8 cellular contexts compared by ENCODE assay signal in genomic region chr1:174093789-174094188, GRCh38.
A peak's percentile ranks its signal among the peaks of the same experiment; 100 is the strongest.
DNase-seq lines count a peak whose midpoint lies in the region; ATAC-seq, FAIRE-seq and TF ChIP-seq lines count a peak whose summit lies in the region.
"Not testable (repeated sequence)": the region's sequence is repeated elsewhere in the genome, so short reads cannot be mapped to it uniquely, and the experiment has no call there.

No MANE protein-coding gene starts in this region.

- CTCF ChIA-PET in GM12878 (lab: Yijun Ruan, JAX) = interaction anchor here (1.6 kb wide), 1 partner anchor 124 kb away, joined by 8 read pairs; no protein-coding TSS in a partner anchor

- FAIRE-seq in GM12878 (lab: Jason Lieb, UNC) = not testable (repeated sequence)

- not testable (repeated sequence) for H3K4me1 Mint-ChIP-seq in stimulated activated naive B cell treated with anti-CD40 and anti-IgM and Interleukin-4, amounts not matched to agents 10 μg/mL and 1 μg/mL and 100 μg/mL, for 72 hours

- peak; percentile 1 for DNase-seq in DMS 273 treated with DMSO at 0.1 percent for 48 hours (lab: John Stamatoyannopoulos, UW)
- DNase-seq in NCI-H2227 (lab: John Stamatoyannopoulos, UW; ENCODE audit: unreplicated experiment) = peak; percentile 10
- DNase-seq in SK-MEL-5 (ENCODE audit: low read depth, low spot score) = peak; percentile 73
- not testable (repeated sequence) for DNase-seq in GM12878 (ENCODE audit: low read depth, low spot score); heart left ventricle; stimulated activated naive B cell treated with anti-CD40 and anti-IgM and Interleukin-4, amounts not matched to agents 10 μg/mL and 1 μg/mL and 100 μg/mL, for 72 hours

- H3K27me3 ChIP-seq in GM12878 (replicated peaks in 1 of 2; ENCODE audit: control insufficient read depth in 2 of 2, insufficient read depth in 2 of 2, low read length in 1 of 2); heart left ventricle: not testable (repeated sequence)

- 16% methylated on average over 5 of the region's 5 CpGs for WGBS in GM12878 (ENCODE audit: insufficient coverage, insufficient replicate concordance, low lambda C conversion rate, missing lambda C conversion rate)
- WGBS in heart left ventricle, 4 donors = 47 to 70% (median 64%) methylated on average over 5 of the region's 5 CpGs

- not testable (repeated sequence) for H2AFZ ChIP-seq in GM12878 (ENCODE audit: control insufficient read depth, low read depth, low read length)

- not testable (repeated sequence) for H3K36me3 ChIP-seq in GM12878 (ENCODE audit: control insufficient read depth in 2 of 2, insufficient read depth in 2 of 2, low read length in 1 of 2); heart left ventricle

- H3K9me3 Mint-ChIP-seq in stimulated activated naive B cell treated with anti-CD40 and anti-IgM and Interleukin-4, amounts not matched to agents 10 μg/mL and 1 μg/mL and 100 μg/mL, for 72 hours = not testable (repeated sequence)

- BruUV-seq in GM12878 (replicated peaks; lab: Mats Ljungman, UMichigan) = not testable (repeated sequence)

- peak; percentile 84 for TF ChIP-seq RAD21 in GM12878 (IDR thresholded peaks at IDR 0.05; ENCODE audit: insufficient read depth, low read depth, low read length)

- SMC1A ChIA-PET in GM12878 (lab: Charles Lee; ENCODE audit: uncharacterized antibody, unreplicated experiment) = not testable (repeated sequence)

- not testable (repeated sequence) for H3K27ac Mint-ChIP-seq in stimulated activated naive B cell treated with anti-CD40 and anti-IgM and Interleukin-4, amounts not matched to agents 10 μg/mL and 1 μg/mL and 100 μg/mL, for 72 hours

- H3K27me3 Mint-ChIP-seq in stimulated activated naive B cell treated with anti-CD40 and anti-IgM and Interleukin-4, amounts not matched to agents 10 μg/mL and 1 μg/mL and 100 μg/mL, for 72 hours = not testable (repeated sequence)

- not testable (repeated sequence) for H3K36me3 Mint-ChIP-seq in stimulated activated naive B cell treated with anti-CD40 and anti-IgM and Interleukin-4, amounts not matched to agents 10 μg/mL and 1 μg/mL and 100 μg/mL, for 72 hours

- RAD21 ChIA-PET in GM12878 (lab: Charles Lee; ENCODE audit: unreplicated experiment) = interaction anchor here (1.1 kb wide), 1 partner anchor 11 kb away, joined by 3 read pairs; no protein-coding TSS in a partner anchor

- H3K4me1 ChIP-seq in GM12878 (ENCODE audit: control insufficient read depth, insufficient read depth, low read length); heart left ventricle: not testable (repeated sequence)

- not testable (repeated sequence) for TF ChIP-seq POLR2A in GM12878 (IDR thresholded peaks at IDR 0.05; ENCODE audit: low read depth, low read length); heart left ventricle (IDR thresholded peaks at IDR 0.05)

- H3K9ac ChIP-seq in GM12878 (ENCODE audit: control insufficient read depth, insufficient read depth, low read length) = not testable (repeated sequence)

- H3K27ac ChIP-seq in GM12878 (ENCODE audit: control insufficient read depth, insufficient read depth); heart left ventricle: not testable (repeated sequence)

- in situ Hi-C loops in SK-MEL-5 (cut with HindIII; ENCODE audit: low pct_unique_long_range_greater_than_20kb, low sequenced_read_pairs) = not testable (repeated sequence)
- in situ Hi-C loops in GM12878 (cut with MboI) = loop anchor here (25.0 kb wide), 1 partner anchor 644 kb away; no protein-coding TSS in a partner anchor

- not testable (repeated sequence) for H3K9me3 ChIP-seq in GM12878 (replicated peaks; ENCODE audit: control insufficient read depth, insufficient read depth, low read length); heart left ventricle

- intact Hi-C loops in GM12878 (cut with micrococcal nuclease; ENCODE audit: unreplicated experiment) (loop anchor here (5.0 to 10.0 kb wide), 2 partner anchors 124 to 651 kb away; no protein-coding TSS in a partner anchor), heart left ventricle (cut with DNase I) (loop anchor here in 5 of 10 donors (1.0 to 10.0 kb wide), 3 partner anchors 124 to 651 kb away; no protein-coding TSS in a partner anchor)

- ATAC-seq in GM18867 (IDR thresholded peaks at IDR 0.05; ENCODE audit: unreplicated experiment) (peak; percentile 51), GM12878 (peak; percentile 58), heart left ventricle (peak in 2 of 4 donors; percentile 34 to 45)
- peak; percentile 69 to 72 for ATAC-seq in stimulated activated naive B cell treated with anti-CD40 and anti-IgM and Interleukin-4, amounts not matched to agents 10 μg/mL and 1 μg/mL and 100 μg/mL, for 72 hours (replicated peaks)

- H3K4me3 ChIP-seq in GM12878, heart left ventricle: not testable (repeated sequence)

- H3K79me2 ChIP-seq in GM12878 (ENCODE audit: control insufficient read depth, insufficient read depth, low read length) = not testable (repeated sequence)

- TF ChIP-seq CTCF in LNCAP (IDR thresholded peaks at IDR 0.05) (0 out of 2 replicates have a peak, but pooled peaks have one; percentile 23), GM12878 (IDR thresholded peaks at IDR 0.05 in 2 of 3, conservative IDR thresholded peaks at IDR 0.05 in 1 of 3; ENCODE audit: control insufficient read depth in 2 of 3, extremely low read depth in 1 of 3, insufficient read depth in 1 of 3, low read depth in 3 of 3, low read length in 3 of 3) (peak in 2 of 3 experiments; percentile 26 to 42; a peak in 3 of 6 replicates), heart left ventricle (IDR thresholded peaks at IDR 0.05) (peak in 9 of 12 donors; percentile 8 to 37 (median 27))

- H3K4me3 Mint-ChIP-seq in stimulated activated naive B cell treated with anti-CD40 and anti-IgM and Interleukin-4, amounts not matched to agents 10 μg/mL and 1 μg/mL and 100 μg/mL, for 72 hours = not testable (repeated sequence)

- H4K20me1 ChIP-seq in GM12878 (ENCODE audit: control insufficient read depth, insufficient read depth) = not testable (repeated sequence)

- POLR2A ChIA-PET in GM12878 (lab: Charles Lee) = not testable (repeated sequence)

- H3K4me2 ChIP-seq in GM12878 (ENCODE audit: control insufficient read depth, insufficient read depth) = not testable (repeated sequence)

- not testable (repeated sequence) for TF ChIP-seq EP300 in GM12878 (IDR thresholded peaks at IDR 0.05; ENCODE audit: borderline replicate concordance in 1 of 2, control insufficient read depth in 1 of 2, low read depth in 2 of 2, low read length in 2 of 2)

TF ChIP-seq in GM12878, 131 proteins besides CTCF, POLR2A, EP300 and RAD21:
- TF ChIP-seq ZNF384 (IDR thresholded peaks at IDR 0.05; ENCODE audit: borderline replicate concordance, low read depth, low read length) (peak; percentile 31; the same call in 1 of the 2 replicates), SMC3 (IDR thresholded peaks at IDR 0.05; ENCODE audit: borderline replicate concordance, low read length) (peak; percentile 49; the same call in 1 of the 2 replicates), MEF2A (IDR thresholded peaks at IDR 0.05; ENCODE audit: insufficient read depth, low read depth, low read length) (0 out of 2 replicates have a peak, but pooled peaks have one; percentile 12)
